In the genomic region with DNA sequence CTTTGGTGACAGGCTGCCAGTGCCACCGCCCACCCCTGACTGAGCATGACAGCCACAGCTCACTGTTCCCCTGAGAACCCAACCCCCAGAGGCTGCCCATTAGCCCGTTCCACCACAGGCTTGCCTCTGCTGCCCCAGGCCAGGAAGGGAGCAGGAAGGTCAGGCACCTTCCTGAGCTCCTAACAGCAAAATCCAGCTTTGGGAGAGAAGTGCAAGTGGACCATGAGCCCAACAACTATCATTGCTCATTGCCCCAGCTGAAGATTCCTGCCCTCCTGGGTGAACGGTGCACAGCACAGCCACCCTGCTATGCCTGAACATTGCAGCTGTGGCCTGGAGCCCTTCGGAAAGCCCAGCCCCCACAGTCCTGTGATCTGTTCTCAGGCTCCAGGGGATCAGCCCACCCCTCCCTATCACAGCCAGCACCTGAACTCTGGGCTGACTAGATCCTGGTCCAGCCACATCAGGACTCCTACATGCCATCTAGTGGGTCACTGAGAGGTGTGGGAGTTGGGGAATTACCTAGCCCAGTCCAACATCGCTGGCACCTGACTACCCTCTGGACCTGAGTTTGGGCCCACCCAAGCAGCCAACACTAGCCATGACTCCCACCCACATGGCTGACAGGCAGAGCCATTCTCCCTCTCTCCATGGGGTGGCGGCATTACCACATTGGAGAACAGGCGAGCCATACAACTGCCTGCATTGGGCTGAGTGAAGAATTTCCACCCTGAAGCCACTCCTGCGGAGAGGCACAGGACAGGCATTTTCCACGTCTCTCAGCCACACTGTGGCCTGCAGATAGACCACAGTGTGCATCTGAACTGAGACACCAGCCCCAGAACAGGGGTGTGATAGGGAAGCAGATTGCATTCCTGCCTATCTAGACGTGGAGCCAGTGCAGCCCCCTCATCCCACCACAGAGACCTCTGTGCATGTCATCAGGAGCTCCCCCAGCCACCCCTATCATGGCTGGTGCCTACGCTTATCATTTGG, we compare ENCODE assay signal across 9 cellular contexts. TPM values are rescaled to one million over a fixed set of nuclear protein-coding genes. Genes with fewer than 3 reads are reported as not detected.
DNase-seq lines count a peak whose midpoint lies in the region; ATAC-seq and TF ChIP-seq lines count a peak whose summit lies in the region.
"Had no signal": no experiment of that assay in that cellular context is flagged by ENCODE, and none has a peak within 500 bp of the region (broad histone marks: within the 10 kb centered on the region; RNA-seq: fewer than 3 reads in every experiment).

No MANE protein-coding gene starts in this region.

- no peaks in the 10 kb centered on the region for H4K20me1 ChIP-seq in PC-3 (ENCODE audit: low read length)
- H4K20me1 ChIP-seq in fibroblast of lung (ENCODE audit: control insufficient read depth, extremely low read depth, insufficient read depth, low read length): no peaks in the 10 kb centered on the region

- H2AFZ ChIP-seq in PC-3 (ENCODE audit: low read length) (peak overlapping the region; percentile 7; the same call in 1 of the 2 replicates), fibroblast of lung (ENCODE audit: low read length) (no peak overlapping the region)

- intact Hi-C loops in PC-3 (cut with micrococcal nuclease): loop anchor here (10.0 kb wide), 1 partner anchor 336 kb away; no protein-coding TSS in a partner anchor

- H3K79me2 ChIP-seq in PC-3 (ENCODE audit: low read length) (no peaks in the 10 kb centered on the region), fibroblast of lung (ENCODE audit: control insufficient read depth, insufficient read depth, low read length) (no peaks in the 10 kb centered on the region)

- POLR2A ChIA-PET in PC-3 (lab: Charles Lee; ENCODE audit: unreplicated experiment): no interaction called here

- no peaks in the 10 kb centered on the region for H3K27me3 Mint-ChIP-seq in activated T-cell treated with anti-CD3 and anti-CD28 coated beads, Interleukin-2, amount 50 U/mL, for 24 hours
- H3K27me3 Mint-ChIP-seq in natural killer cell treated with Interleukin-12 subunit alpha and Interleukin-12 subunit beta and Interleukin-15 and Interleukin-18, amount 100 ng/mL, for 72 hours: peaks cover 0 to 3% of the 10 kb centered on the region in 2 donors
- no peaks in the 10 kb centered on the region for H3K27me3 Mint-ChIP-seq in stimulated activated naive B cell treated with anti-CD40 and anti-IgM and Interleukin-4, amounts not matched to agents 10 μg/mL and 1 μg/mL and 100 μg/mL, for 72 hours

- ATAC-seq in HG03045 (IDR thresholded peaks at IDR 0.05; ENCODE audit: unreplicated experiment): peak; percentile 72
- ATAC-seq in PC-3: peak; percentile 93
- ATAC-seq in natural killer cell treated with Interleukin-12 subunit alpha and Interleukin-12 subunit beta and Interleukin-15 and Interleukin-18, amount 100 ng/mL, for 72 hours: peak; percentile 46 to 58
- ATAC-seq in stimulated activated naive B cell treated with anti-CD40 and anti-IgM and Interleukin-4, amounts not matched to agents 10 μg/mL and 1 μg/mL and 100 μg/mL, for 72 hours (replicated peaks): peak; percentile 86 to 87

- H3K9me2 ChIP-seq in PC-3 (replicated peaks; ENCODE audit: low read length): no peaks in the 10 kb centered on the region

- BruUV-seq in PC-3 (replicated peaks; lab: Mats Ljungman, UMichigan): no TSS peak

- H3K4me2 ChIP-seq in PC-3 (ENCODE audit: low read length) (no peak overlapping the region), fibroblast of lung (ENCODE audit: extremely low read depth, insufficient read depth, low read length) (no peak overlapping the region)

- H3K27ac ChIP-seq in PC-3 (ENCODE audit: low read length) (no peak overlapping the region), fibroblast of lung (ENCODE audit: insufficient read depth, low read length) (no peak overlapping the region)

- peaks cover 13% of the 10 kb centered on the region for H3K4me1 Mint-ChIP-seq in activated T-cell treated with anti-CD3 and anti-CD28 coated beads, Interleukin-2, amount 50 U/mL, for 24 hours (ENCODE audit: low read depth)
- no peaks in the 10 kb centered on the region for H3K4me1 Mint-ChIP-seq in natural killer cell treated with Interleukin-12 subunit alpha and Interleukin-12 subunit beta and Interleukin-15 and Interleukin-18, amount 100 ng/mL, for 72 hours (ENCODE audit: low read depth in 2 of 2)
- H3K4me1 Mint-ChIP-seq in stimulated activated naive B cell treated with anti-CD40 and anti-IgM and Interleukin-4, amounts not matched to agents 10 μg/mL and 1 μg/mL and 100 μg/mL, for 72 hours: peaks cover 7 to 21% of the 10 kb centered on the region in 2 donors

- peaks cover 16% of the 10 kb centered on the region for H3K36me3 Mint-ChIP-seq in activated T-cell treated with anti-CD3 and anti-CD28 coated beads, Interleukin-2, amount 50 U/mL, for 24 hours (ENCODE audit: low read depth)
- H3K36me3 Mint-ChIP-seq in natural killer cell treated with Interleukin-12 subunit alpha and Interleukin-12 subunit beta and Interleukin-15 and Interleukin-18, amount 100 ng/mL, for 72 hours: peaks cover 12% of the 10 kb centered on the region
- peaks cover 0 to 7% of the 10 kb centered on the region in 2 donors for H3K36me3 Mint-ChIP-seq in stimulated activated naive B cell treated with anti-CD40 and anti-IgM and Interleukin-4, amounts not matched to agents 10 μg/mL and 1 μg/mL and 100 μg/mL, for 72 hours

- H3K4me3 ChIP-seq in PC-3 (ENCODE audit: low read length): no peak overlapping the region
- no peak overlapping the region for H3K4me3 ChIP-seq in fibroblast of lung (replicated peaks in 1 of 4; ENCODE audit: control extremely low read depth in 1 of 4, insufficient read depth in 1 of 4, low read depth in 3 of 4, low read length in 4 of 4)

- H3K9ac ChIP-seq in PC-3 (ENCODE audit: low read length) (no peak overlapping the region), fibroblast of lung (ENCODE audit: insufficient read depth, low read length) (no peak overlapping the region)

- H3K36me3 ChIP-seq in PC-3 (ENCODE audit: low read depth, low read length) (no peaks in the 10 kb centered on the region), fibroblast of lung (ENCODE audit: control insufficient read depth, insufficient read depth, low read length) (no peaks in the 10 kb centered on the region)

- H3F3A ChIP-seq in PC-3 (ENCODE audit: low read length, unreplicated experiment): no peaks in the 10 kb centered on the region

- CTCF ChIA-PET in PC-3 (lab: Charles Lee): no interaction called here

- H3K27ac Mint-ChIP-seq in activated T-cell treated with anti-CD3 and anti-CD28 coated beads, Interleukin-2, amount 50 U/mL, for 24 hours: peak overlapping the region; percentile 64
- no peak overlapping the region for H3K27ac Mint-ChIP-seq in natural killer cell treated with Interleukin-12 subunit alpha and Interleukin-12 subunit beta and Interleukin-15 and Interleukin-18, amount 100 ng/mL, for 72 hours
- H3K27ac Mint-ChIP-seq in stimulated activated naive B cell treated with anti-CD40 and anti-IgM and Interleukin-4, amounts not matched to agents 10 μg/mL and 1 μg/mL and 100 μg/mL, for 72 hours: peak overlapping the region; percentile 25

- H3K4me1 ChIP-seq in PC-3 (ENCODE audit: insufficient read depth, low read length) (no peaks in the 10 kb centered on the region), fibroblast of lung (ENCODE audit: control insufficient read depth, extremely low read depth, insufficient read depth, low read length) (no peaks in the 10 kb centered on the region)

- peak; percentile 76 for TF ChIP-seq CTCF in PC-3 (conservative IDR thresholded peaks at IDR 0.05; ENCODE audit: low read depth, low read length)
- peak; percentile 66 to 96 for TF ChIP-seq CTCF in fibroblast of lung (conservative IDR thresholded peaks at IDR 0.05 in 1 of 2, IDR thresholded peaks at IDR 0.05 in 1 of 2; ENCODE audit: low read depth in 1 of 2, low read length in 2 of 2)

- peaks cover 4% of the 10 kb centered on the region for H3K9me3 Mint-ChIP-seq in activated T-cell treated with anti-CD3 and anti-CD28 coated beads, Interleukin-2, amount 50 U/mL, for 24 hours
- no peaks in the 10 kb centered on the region for H3K9me3 Mint-ChIP-seq in natural killer cell treated with Interleukin-12 subunit alpha and Interleukin-12 subunit beta and Interleukin-15 and Interleukin-18, amount 100 ng/mL, for 72 hours
- peaks cover 6 to 8% of the 10 kb centered on the region in 2 donors for H3K9me3 Mint-ChIP-seq in stimulated activated naive B cell treated with anti-CD40 and anti-IgM and Interleukin-4, amounts not matched to agents 10 μg/mL and 1 μg/mL and 100 μg/mL, for 72 hours

- peak; percentile 34 for DNase-seq in NCI-H1105 treated with DMSO at 0.1 percent for 48 hours (lab: John Stamatoyannopoulos, UW)
- DNase-seq in NCI-H1105 (lab: John Stamatoyannopoulos, UW): no peak
- DNase-seq in PC-3: peak; percentile 68
- peak; percentile 80 for DNase-seq in activated T-cell treated with anti-CD3 and anti-CD28 coated beads, Interleukin-2, amount 50 U/mL, for 24 hours
- peak; percentile 58 to 59 for DNase-seq in fibroblast of lung (ENCODE audit: low read depth in 2 of 2)
- DNase-seq in natural killer cell treated with Interleukin-12 subunit alpha and Interleukin-12 subunit beta and Interleukin-15 and Interleukin-18, amount 100 ng/mL, for 72 hours (ENCODE audit: low spot score): no peak
- DNase-seq in stimulated activated naive B cell treated with anti-CD40 and anti-IgM and Interleukin-4, amounts not matched to agents 10 μg/mL and 1 μg/mL and 100 μg/mL, for 72 hours: peak; percentile 50

- no peaks in the 10 kb centered on the region for H3K27me3 ChIP-seq in PC-3 (ENCODE audit: low read length)
- no peaks in the 10 kb centered on the region for H3K27me3 ChIP-seq in fibroblast of lung (ENCODE audit: control insufficient read depth, insufficient read depth, low read length)

- no peaks in the 10 kb centered on the region for H3K9me3 ChIP-seq in PC-3 (ENCODE audit: low read length)
- H3K9me3 ChIP-seq in fibroblast of lung (ENCODE audit: control insufficient read depth, insufficient read depth, low read depth, low read length): no peaks in the 10 kb centered on the region

- H3K4me3 Mint-ChIP-seq in activated T-cell treated with anti-CD3 and anti-CD28 coated beads, Interleukin-2, amount 50 U/mL, for 24 hours: no peak overlapping the region
- H3K4me3 Mint-ChIP-seq in natural killer cell treated with Interleukin-12 subunit alpha and Interleukin-12 subunit beta and Interleukin-15 and Interleukin-18, amount 100 ng/mL, for 72 hours: no peak overlapping the region
- H3K4me3 Mint-ChIP-seq in stimulated activated naive B cell treated with anti-CD40 and anti-IgM and Interleukin-4, amounts not matched to agents 10 μg/mL and 1 μg/mL and 100 μg/mL, for 72 hours: no peak overlapping the region

RNA-seq across cellular contexts. Expression of a gene that starts 58.4 kb away (rescaled TPM):
- total RNA-seq in PC-3 (2014; rRNA removed): not detected in 2 replicates
- not detected in 2 replicates for total RNA-seq in fibroblast of lung
- polyA plus RNA-seq in fibroblast of lung: not detected in 2 replicates
- polyA plus RNA-seq in fibroblast of lung (2012): not detected in 2 replicates
- polyA minus RNA-seq in fibroblast of lung (ENCODE audit: low replicate concordance): not detected in 2 replicates
- not detected for total RNA-seq in natural killer cell treated with Interleukin-12 subunit alpha and Interleukin-12 subunit beta and Interleukin-15 and Interleukin-18, amount 100 ng/mL, for 72 hours
- total RNA-seq: skeletal muscle tissue had no signal

Comparison
In these comparisons a context has a peak if more than half of its experiments do, and no peak if none do; other contexts are left out.
1. DNase-seq: peak in NCI-H1105 treated with DMSO at 0.1 percent for 48 hours (single experiment), PC-3 (single experiment), activated T-cell treated with anti-CD3 and anti-CD28 coated beads, Interleukin-2, amount 50 U/mL, for 24 hours (single experiment), fibroblast of lung (2 of 2) and stimulated activated naive B cell treated with anti-CD40 and anti-IgM and Interleukin-4, amounts not matched to agents 10 μg/mL and 1 μg/mL and 100 μg/mL, for 72 hours (single experiment); none in NCI-H1105 (single experiment) and natural killer cell treated with Interleukin-12 subunit alpha and Interleukin-12 subunit beta and Interleukin-15 and Interleukin-18, amount 100 ng/mL, for 72 hours (single experiment).
2. H3K27ac Mint-ChIP-seq: peak in activated T-cell treated with anti-CD3 and anti-CD28 coated beads, Interleukin-2, amount 50 U/mL, for 24 hours (single experiment) and stimulated activated naive B cell treated with anti-CD40 and anti-IgM and Interleukin-4, amounts not matched to agents 10 μg/mL and 1 μg/mL and 100 μg/mL, for 72 hours (single experiment); none in natural killer cell treated with Interleukin-12 subunit alpha and Interleukin-12 subunit beta and Interleukin-15 and Interleukin-18, amount 100 ng/mL, for 72 hours (0 of 2).
3. Peak in every context shown above with its lines, with median percentiles within 50 percentile points of each other: ATAC-seq.